Comparison of ENCODE assay signal across 26 cellular contexts in the genomic region with DNA sequence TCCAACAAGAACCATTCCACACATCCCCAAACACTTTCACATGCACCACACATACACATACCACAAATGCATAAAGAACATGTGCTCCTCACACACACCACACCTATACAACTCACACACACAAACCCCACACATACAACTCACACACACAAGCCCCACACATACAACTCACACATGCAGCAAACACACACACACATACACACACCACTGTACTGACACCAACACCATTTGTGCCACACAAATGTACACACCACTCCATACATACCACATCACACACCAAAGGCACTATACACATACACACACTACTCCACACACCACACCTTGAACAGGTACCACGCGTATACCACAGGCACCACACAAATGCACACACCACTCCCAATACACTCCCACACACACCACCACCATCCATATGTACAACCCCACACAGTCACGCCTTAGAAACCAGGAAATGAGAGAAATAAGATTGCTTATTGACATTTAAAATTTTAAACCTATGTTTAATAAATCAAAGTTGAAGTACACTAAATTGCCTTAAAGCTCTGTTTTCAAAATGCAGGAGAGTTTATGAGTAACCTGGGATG.
"Had no signal": no experiment of that assay in that cellular context is flagged by ENCODE, and none has a peak within 500 bp of the region (broad histone marks: within the 10 kb centered on the region; RNA-seq: fewer than 3 reads in every experiment).

No MANE protein-coding gene starts in this region.

- H3K4me1 ChIP-seq: adrenal gland, body of pancreas, SJCRH30 had no signal

- H3K27me3 ChIP-seq: adrenal gland, body of pancreas, MG63, SJCRH30 had no signal

- H3K36me3 ChIP-seq: adrenal gland, MG63, SJCRH30 had no signal

- H3K27ac ChIP-seq: adrenal gland, body of pancreas, SJCRH30, SK-N-MC had no signal

- FAIRE-seq: astrocyte, TTC549 had no signal

- H3K4me3 ChIP-seq: adrenal gland, body of pancreas, MG63, SJCRH30, SK-N-MC had no signal

- H3K9me3 ChIP-seq: adrenal gland, body of pancreas, MG63, SJCRH30 had no signal

- ATAC-seq: activated CD8-positive, alpha-beta T cell treated with anti-CD3 and anti-CD28 coated beads for 36 hours; activated naive CD4-positive, alpha-beta T cell treated with anti-CD3 and anti-CD28 coated beads, Interleukin-2, amount 50 U/mL, for 72 hours; activated T-cell treated with anti-CD3 and anti-CD28 coated beads, Interleukin-2, amount 50 U/mL, for 72 hours; body of pancreas; Panc1 had no signal

- DNase-seq: activated CD4-positive, alpha-beta T cell treated with anti-CD3 and anti-CD28 coated beads, Interleukin-2, amount 10 ng/mL, durations not matched to agents 24 days and 14 days; activated CD4-positive, alpha-beta T cell treated with anti-CD3 and anti-CD28 coated beads, Interleukin-2, amount 50 U/mL, for 4 hours; activated CD8-positive, alpha-beta T cell treated with anti-CD3 and anti-CD28 coated beads for 36 hours; activated gamma-delta T cell; activated naive CD4-positive, alpha-beta T cell treated with anti-CD3 and anti-CD28 coated beads for 36 hours; activated T-cell treated with anti-CD3 and anti-CD28 coated beads, Interleukin-2, amount 50 U/mL, for 1 hour; activated T-cell treated with anti-CD3 and anti-CD28 coated beads, Interleukin-2, amount 50 U/mL, for 72 hours; adrenal gland; body of pancreas; Kasumi-1; KG1; MG63; NCI-H1048; NCI-H1105 treated with DMSO at 0.1 percent for 48 hours; NCI-H1436; NCI-H1694; NCI-H1930; NCI-H345; NCI-H524 treated with DMSO at 0.1 percent for 48 hours; SHP77; SJCRH30 had no signal
